In genomic region chr5:151159649-151160373, GRCh38 we compare ENCODE assay signal across 21 cellular contexts. TPM values are rescaled to one million over a fixed set of nuclear protein-coding genes. Genes with fewer than 3 reads are reported as not detected.
DNase-seq lines count a peak whose midpoint lies in the region; ATAC-seq, FAIRE-seq and TF ChIP-seq lines count a peak whose summit lies in the region.
"Had no signal": no experiment of that assay in that cellular context is flagged by ENCODE, and none has a peak within 500 bp of the region (broad histone marks: within the 10 kb centered on the region; RNA-seq: fewer than 3 reads in every experiment).

No MANE protein-coding gene starts in this region.

- CTCF ChIA-PET in CD4-positive, alpha-beta memory T cell (lab: Charles Lee; ENCODE audit: partially characterized antibody), result interaction anchor here (40.5 kb wide), 1 partner anchor 27 kb away, joined by 2066 read pairs; the partner anchor contains the start of gene ANXA6

- no peaks in the 10 kb centered on the region for H3K36me3 ChIP-seq in CD4-positive, alpha-beta memory T cell (ENCODE audit: insufficient read depth, low read length)
- no peaks in the 10 kb centered on the region for H3K36me3 ChIP-seq in liver (ENCODE audit: control insufficient read depth in 4 of 4, insufficient read depth in 3 of 4, low read depth in 1 of 4, low read length in 3 of 4)
- H3K36me3 ChIP-seq: breast epithelium, esophagus muscularis mucosa, thyroid gland had no signal

- peak; percentile 81 for FAIRE-seq in GM12892 (lab: Jason Lieb, UNC)
- FAIRE-seq: HTR-8/SVneo had no signal

- peaks cover 28 to 56% (median 37%) of the 10 kb centered on the region in 4 donors for H3K4me1 Mint-ChIP-seq in CD4-positive, alpha-beta memory T cell

- peaks cover 0 to 20% of the 10 kb centered on the region in 2 donors for H3K36me3 Mint-ChIP-seq in CD4-positive, alpha-beta memory T cell
- H3K36me3 Mint-ChIP-seq: WTC11 had no signal

- no peaks in the 10 kb centered on the region for H3K27me3 Mint-ChIP-seq in CD4-positive, alpha-beta memory T cell

- no peak overlapping the region for H3K4me3 ChIP-seq in CD4-positive, alpha-beta memory T cell (ENCODE audit: low read length in 2 of 2)
- no peak overlapping the region for H3K4me3 ChIP-seq in liver (ENCODE audit: low read depth in 1 of 3, low read length in 3 of 3)
- H3K4me3 ChIP-seq: breast epithelium, dorsolateral prefrontal cortex, esophagus muscularis mucosa, lung, thyroid gland had no signal

- POLR2A ChIA-PET in CD4-positive, alpha-beta memory T cell (lab: Charles Lee; ENCODE audit: partially characterized antibody), result interaction anchor here (1.7 kb wide), 1 partner anchor 10 kb away, joined by 10 read pairs; no protein-coding TSS in a partner anchor

- no peak for DNase-seq in CD4-positive, alpha-beta memory T cell
- no peak for DNase-seq in GM12892 (ENCODE audit: insufficient read length)
- DNase-seq in amniotic stem cell (lab: John Stamatoyannopoulos, UW), result no peak
- no peak for DNase-seq in stimulated activated naive CD4-positive, alpha-beta T cell treated with Interleukin-2 at 50 U/mL for 16 hours (lab: John Stamatoyannopoulos, UW)
- no peak for DNase-seq in DMS53 (lab: John Stamatoyannopoulos, UW)
- no peak for DNase-seq in NCI-H1048 (lab: John Stamatoyannopoulos, UW)
- DNase-seq: AML-193; dorsolateral prefrontal cortex; glutamatergic neuron; GOT3; stimulated activated CD4-positive, alpha-beta T cell treated with anti-CD3 and anti-CD28 coated beads, Interleukin-4, amount 100 ng/mL, for 1 hour; thyroid gland had no signal

- intact Hi-C loops in CD4-positive, alpha-beta memory T cell (cut with micrococcal nuclease), result loop anchor here (5.0 to 10.0 kb wide), 4 partner anchors 155 to 748 kb away; partner anchors contain the start of genes CD74 and G3BP1

- no peaks in the 10 kb centered on the region for H3K9me3 Mint-ChIP-seq in CD4-positive, alpha-beta memory T cell
- H3K9me3 Mint-ChIP-seq: activated naive CD4-positive, alpha-beta T cell treated with anti-CD3 and anti-CD28 coated beads, Interleukin-2, amount 50 U/mL, for 72 hours; WTC11 had no signal

- TF ChIP-seq CTCF in liver (IDR thresholded peaks at IDR 0.05; ENCODE audit: low read depth, low read length, missing input control), result no peak

- no peak overlapping the region for H3K9ac ChIP-seq in liver (ENCODE audit: low read depth in 1 of 2, low read length in 2 of 2)

- no peak for TF ChIP-seq POLR2A in GM12892 (IDR thresholded peaks at IDR 0.05; ENCODE audit: low read depth, low read length)

- H3K9me3 ChIP-seq in CD4-positive, alpha-beta memory T cell (ENCODE audit: control insufficient read depth in 1 of 2, low read length in 2 of 2), result no peaks in the 10 kb centered on the region
- no peaks in the 10 kb centered on the region for H3K9me3 ChIP-seq in liver (ENCODE audit: control insufficient read depth in 4 of 4, low read length in 3 of 4)
- H3K9me3 ChIP-seq: breast epithelium, esophagus muscularis mucosa, thyroid gland had no signal

- ATAC-seq in HG03442 (IDR thresholded peaks at IDR 0.05; ENCODE audit: unreplicated experiment), result peak; percentile 19
- ATAC-seq: activated naive CD4-positive, alpha-beta T cell treated with anti-CD3 and anti-CD28 coated beads, Interleukin-2, amount 50 U/mL, for 72 hours; Right ventricle myocardium inferior; WTC11 had no signal

- H3K27me3 ChIP-seq in CD4-positive, alpha-beta memory T cell (ENCODE audit: insufficient read depth, low read length), result no peaks in the 10 kb centered on the region
- no peaks in the 10 kb centered on the region for H3K27me3 ChIP-seq in liver (ENCODE audit: control insufficient read depth in 4 of 4, insufficient read depth in 4 of 4, low read length in 3 of 4)
- H3K27me3 ChIP-seq: breast epithelium, dorsolateral prefrontal cortex, esophagus muscularis mucosa, thyroid gland had no signal

- H3K4me3 Mint-ChIP-seq in CD4-positive, alpha-beta memory T cell, result peak overlapping the region in 6 of 8 donors; percentile 9 to 70 (median 61)
- H3K4me3 Mint-ChIP-seq: WTC11 had no signal

- 58% methylated on average over 9 of the region's 9 CpGs for WGBS in liver

- peaks cover 34% of the 10 kb centered on the region for H3K4me1 ChIP-seq in CD4-positive, alpha-beta memory T cell (ENCODE audit: insufficient read depth, low read length)
- H3K4me1 ChIP-seq in liver (ENCODE audit: control insufficient read depth in 4 of 4, insufficient read depth in 4 of 4, low read length in 3 of 4), result peaks cover 4 to 51% (median 36%) of the 10 kb centered on the region in 4 donors

- peak in 1 of 2 donors; percentile 14 for TF ChIP-seq RAD21 in liver (IDR thresholded peaks at IDR 0.05)

- peak overlapping the region in 6 of 7 donors; percentile 61 to 97 (median 82) for H3K27ac Mint-ChIP-seq in CD4-positive, alpha-beta memory T cell
- H3K27ac Mint-ChIP-seq: WTC11 had no signal

- H3K27ac ChIP-seq in CD4-positive, alpha-beta memory T cell (ENCODE audit: low read depth, low read length), result no peak overlapping the region
- no peak overlapping the region for H3K27ac ChIP-seq in liver (ENCODE audit: low read depth in 1 of 2, low read length in 2 of 2)
- H3K27ac ChIP-seq: dorsolateral prefrontal cortex, esophagus muscularis mucosa, thyroid gland had no signal

TF ChIP-seq in liver, 16 proteins besides CTCF, POLR2A, EP300 and RAD21:
- TF ChIP-seq RXRA (IDR thresholded peaks at IDR 0.05), result peak; percentile 56 to 63
- TF ChIP-seq SP1 (IDR thresholded peaks at IDR 0.05), result peak; percentile 15
- no peak for TF ChIP-seq NR2F2 (IDR thresholded peaks at IDR 0.05)
- peak in 1 of 2 donors; percentile 12 for TF ChIP-seq EGR1 (IDR thresholded peaks at IDR 0.05; ENCODE audit: low read depth in 2 of 2)
- TF ChIP-seq HNF4A (conservative IDR thresholded peaks at IDR 0.05), result peak; percentile 40 to 53
- TF ChIP-seq FOXA2 (IDR thresholded peaks at IDR 0.05), result no peak

RNA-seq across cellular contexts. Expression of gene ANXA6, which starts 2.2 kb away (rescaled TPM):
- 100 to 1,000 TPM; 318 to 342 TPM for total RNA-seq in CD4-positive, alpha-beta memory T cell
- 100 to 1,000 TPM; 229 to 330 TPM for polyA plus RNA-seq in CD4-positive, alpha-beta memory T cell
- polyA plus RNA-seq in GM12892 (2012; ENCODE audit: missing spikeins), result 349 TPM
- 100 to 1,000 TPM; 137 to 215 TPM for total RNA-seq in liver
- 100 to 1,000 TPM in 1 of 2 donors, 10 to 100 TPM in 1; 52.7 to 116 TPM for polyA plus RNA-seq in liver
